Comparison of ENCODE assay signal across 9 cellular contexts in the genomic region with DNA sequence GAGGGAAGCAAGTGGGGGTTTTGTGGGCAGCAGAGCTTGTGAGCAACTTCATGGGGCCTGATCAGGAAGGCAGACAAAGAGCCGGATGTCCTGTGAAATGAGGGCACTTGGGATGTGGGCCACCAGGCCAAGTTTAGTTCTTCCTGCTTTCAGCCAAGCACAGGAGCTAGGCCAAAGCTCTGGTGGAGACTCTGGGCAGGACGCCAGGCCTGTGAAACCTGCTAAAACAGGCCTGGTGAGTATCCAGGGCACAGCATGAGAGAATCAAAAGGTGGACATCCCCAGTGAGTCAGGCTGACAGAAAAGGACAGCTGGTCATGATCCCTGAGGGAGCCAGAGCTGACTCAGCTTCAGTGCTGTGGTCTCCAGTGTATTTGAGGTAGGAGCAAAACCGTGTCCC.
DNase-seq lines count a peak whose midpoint lies in the region; ATAC-seq and TF ChIP-seq lines count a peak whose summit lies in the region.
"Had no signal": no experiment of that assay in that cellular context is flagged by ENCODE, and none has a peak within 500 bp of the region (broad histone marks: within the 10 kb centered on the region; RNA-seq: fewer than 3 reads in every experiment).

No MANE protein-coding gene starts in this region.

- H3K36me3 Mint-ChIP-seq in activated CD8-positive, alpha-beta memory T cell treated with anti-CD3 and anti-CD28 coated beads, Interleukin-2, amount 10 ng/mL, durations not matched to agents 7 days and 5 days, result no peaks in the 10 kb centered on the region
- H3K36me3 Mint-ChIP-seq: activated naive CD8-positive, alpha-beta T cell treated with anti-CD3 and anti-CD28 coated beads, Interleukin-2, amount 10 ng/mL, durations not matched to agents 7 days and 5 days had no signal

- no peaks in the 10 kb centered on the region for H3K36me3 ChIP-seq in trophoblast cell (ENCODE audit: control insufficient read depth in 1 of 2, insufficient read depth in 2 of 2, low read length in 2 of 2)

- CTCF ChIA-PET in RWPE1 (lab: Yijun Ruan, JAX), result no interaction called here
- CTCF ChIA-PET in activated CD8-positive, alpha-beta memory T cell treated with anti-CD3 and anti-CD28 coated beads, Interleukin-2, amount 10 ng/mL, durations not matched to agents 7 days and 5 days (lab: Charles Lee), result no interaction called here

- H3K4me2 ChIP-seq in trophoblast cell (ENCODE audit: low read length), result no peak overlapping the region

- H3K9me3 ChIP-seq in trophoblast cell (ENCODE audit: insufficient read depth, low read depth, low read length), result no peaks in the 10 kb centered on the region

- TF ChIP-seq CTCF in RWPE1 (conservative IDR thresholded peaks at IDR 0.05; ENCODE audit: low read depth), result no peak
- no peak for TF ChIP-seq CTCF in fibroblast of villous mesenchyme (IDR thresholded peaks at IDR 0.05; ENCODE audit: insufficient read depth, low read depth, low read length)

- H3K27me3 ChIP-seq in trophoblast cell (ENCODE audit: insufficient read depth, low read length), result no peaks in the 10 kb centered on the region

- ATAC-seq in GM18861 (IDR thresholded peaks at IDR 0.05; ENCODE audit: unreplicated experiment) (no peak), GM19351 (IDR thresholded peaks at IDR 0.05; ENCODE audit: unreplicated experiment) (no peak)
- no peak for ATAC-seq in activated CD8-positive, alpha-beta memory T cell treated with anti-CD3 and anti-CD28 coated beads, Interleukin-2, amount 10 ng/mL, durations not matched to agents 7 days and 5 days

- no peaks in the 10 kb centered on the region for H3K9me3 Mint-ChIP-seq in activated CD8-positive, alpha-beta memory T cell treated with anti-CD3 and anti-CD28 coated beads, Interleukin-2, amount 10 ng/mL, durations not matched to agents 7 days and 5 days (ENCODE audit: low read depth)

- H3K14ac ChIP-seq in trophoblast cell (ENCODE audit: low read length), result no peak overlapping the region

- H2BK120ac ChIP-seq in trophoblast cell (ENCODE audit: insufficient read depth, low read length, poor library complexity), result no peak overlapping the region

- H3K27ac ChIP-seq in RWPE1 (peak overlapping the region; percentile 68), trophoblast cell (ENCODE audit: low read depth, low read length) (no peak overlapping the region)

- no peaks in the 10 kb centered on the region for H3K79me2 ChIP-seq in trophoblast cell (ENCODE audit: control insufficient read depth, insufficient read depth, low read length, poor library complexity)

- no peak overlapping the region for H4K12ac ChIP-seq in trophoblast cell (ENCODE audit: low read depth, low read length)

- no peak overlapping the region for H3K4ac ChIP-seq in trophoblast cell (ENCODE audit: low read depth, low read length)

- H2AK5ac ChIP-seq in trophoblast cell (ENCODE audit: low read length), result no peak overlapping the region

- no peak overlapping the region for H2BK5ac ChIP-seq in trophoblast cell (ENCODE audit: low read depth, low read length, poor library complexity)

- no peak overlapping the region for H2BK12ac ChIP-seq in trophoblast cell (ENCODE audit: low read length)

- H3K4me3 ChIP-seq in fibroblast of villous mesenchyme (ENCODE audit: low read depth, low read length), result no peak overlapping the region
- H3K4me3 ChIP-seq in trophoblast cell (ENCODE audit: low read depth, low read length), result no peak overlapping the region

- H3K9ac ChIP-seq in trophoblast cell (ENCODE audit: low read length), result no peak overlapping the region

- H3K79me1 ChIP-seq in trophoblast cell (ENCODE audit: low read length), result no peaks in the 10 kb centered on the region

- no peak overlapping the region for H2AFZ ChIP-seq in trophoblast cell (ENCODE audit: insufficient read depth, low read length, poor library complexity)

- H3K4me3 Mint-ChIP-seq in activated CD8-positive, alpha-beta memory T cell treated with anti-CD3 and anti-CD28 coated beads, Interleukin-2, amount 10 ng/mL, durations not matched to agents 7 days and 5 days, result no peak overlapping the region
- H3K4me3 Mint-ChIP-seq: activated naive CD8-positive, alpha-beta T cell treated with anti-CD3 and anti-CD28 coated beads, Interleukin-2, amount 10 ng/mL, durations not matched to agents 7 days and 5 days had no signal

- H3K23ac ChIP-seq in trophoblast cell (ENCODE audit: low read length), result no peak overlapping the region

- no peak overlapping the region for H4K91ac ChIP-seq in trophoblast cell (ENCODE audit: low read depth, low read length)

- no peaks in the 10 kb centered on the region for H3K27me3 Mint-ChIP-seq in activated CD8-positive, alpha-beta memory T cell treated with anti-CD3 and anti-CD28 coated beads, Interleukin-2, amount 10 ng/mL, durations not matched to agents 7 days and 5 days
- H3K27me3 Mint-ChIP-seq: activated naive CD8-positive, alpha-beta T cell treated with anti-CD3 and anti-CD28 coated beads, Interleukin-2, amount 10 ng/mL, durations not matched to agents 7 days and 5 days had no signal

- H3K27ac Mint-ChIP-seq in activated CD8-positive, alpha-beta memory T cell treated with anti-CD3 and anti-CD28 coated beads, Interleukin-2, amount 10 ng/mL, durations not matched to agents 7 days and 5 days, result no peak overlapping the region
- H3K27ac Mint-ChIP-seq: activated naive CD8-positive, alpha-beta T cell treated with anti-CD3 and anti-CD28 coated beads, Interleukin-2, amount 10 ng/mL, durations not matched to agents 7 days and 5 days had no signal

- WGBS in trophoblast cell (ENCODE audit: extremely low coverage, insufficient coverage, insufficient read length), result no CpG with 5 or more reads among the region's 3 CpGs

- H3K18ac ChIP-seq in trophoblast cell (ENCODE audit: low read length), result no peak overlapping the region

- POLR2A ChIA-PET in RWPE1 (lab: Yijun Ruan, JAX; ENCODE audit: low non-redundant PET), result no interaction called here

- no peaks in the 10 kb centered on the region for H3K4me1 ChIP-seq in trophoblast cell (ENCODE audit: control insufficient read depth in 1 of 2, insufficient read depth in 2 of 2, low read length in 2 of 2)

- no peaks in the 10 kb centered on the region for H3K4me1 Mint-ChIP-seq in activated CD8-positive, alpha-beta memory T cell treated with anti-CD3 and anti-CD28 coated beads, Interleukin-2, amount 10 ng/mL, durations not matched to agents 7 days and 5 days
- H3K4me1 Mint-ChIP-seq: activated naive CD8-positive, alpha-beta T cell treated with anti-CD3 and anti-CD28 coated beads, Interleukin-2, amount 10 ng/mL, durations not matched to agents 7 days and 5 days had no signal

- DNase-seq in Daoy (ENCODE audit: low read depth) (peak; percentile 67), RWPE1 (ENCODE audit: low spot score) (peak; percentile 87), fibroblast of villous mesenchyme (ENCODE audit: low read depth) (peak; percentile 48), trophoblast cell (peak; percentile 40 to 59), foreskin melanocyte (no peak)
- no peak for DNase-seq in activated CD8-positive, alpha-beta memory T cell treated with anti-CD3 and anti-CD28 coated beads, Interleukin-2, amount 10 ng/mL, durations not matched to agents 7 days and 5 days
- DNase-seq: activated naive CD8-positive, alpha-beta T cell treated with anti-CD3 and anti-CD28 coated beads, Interleukin-2, amount 10 ng/mL, durations not matched to agents 7 days and 5 days had no signal

- no peak overlapping the region for H4K8ac ChIP-seq in trophoblast cell (ENCODE audit: low read depth, low read length)

Comparison
In these comparisons a context has a peak if more than half of its experiments do, and no peak if none do; other contexts are left out.
1. DNase-seq: peak in Daoy (single experiment), RWPE1 (single experiment), fibroblast of villous mesenchyme (single experiment) and trophoblast cell (2 of 2); none in foreskin melanocyte (single experiment) and activated CD8-positive, alpha-beta memory T cell treated with anti-CD3 and anti-CD28 coated beads, Interleukin-2, amount 10 ng/mL, durations not matched to agents 7 days and 5 days (single experiment).